8 cellular contexts compared by ENCODE assay signal in the genomic region with DNA sequence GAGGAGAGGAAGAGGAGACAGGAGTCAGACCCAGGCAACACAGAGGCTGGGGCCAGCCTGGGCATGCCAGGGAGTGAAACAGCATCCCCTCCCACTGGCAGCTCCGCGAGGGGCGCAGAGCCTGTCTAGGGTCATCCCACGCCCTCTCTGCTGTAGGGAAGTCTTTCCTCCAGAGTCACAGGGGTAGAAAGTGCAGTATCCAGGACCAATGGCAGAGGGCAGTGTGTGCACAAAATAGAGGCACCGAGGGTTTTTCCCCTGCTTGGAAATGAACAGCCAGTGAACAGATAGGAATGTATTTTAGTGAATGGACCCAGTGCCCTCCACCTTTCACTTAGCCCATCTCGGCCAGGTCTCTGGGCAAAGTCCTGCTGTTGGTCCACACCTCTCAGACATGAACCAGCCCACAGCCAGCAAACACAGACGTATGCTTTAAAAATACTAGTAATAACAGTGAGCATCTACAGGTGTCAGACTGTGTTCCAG. TPM values are rescaled to one million over a fixed set of nuclear protein-coding genes. Genes with fewer than 3 reads are reported as not detected.
DNase-seq lines count a peak whose midpoint lies in the region; ATAC-seq and TF ChIP-seq lines count a peak whose summit lies in the region.

No MANE protein-coding gene starts in this region.

- H3K4me3 ChIP-seq in HFF-Myc (replicated peaks; ENCODE audit: low read depth, low read length): no peak overlapping the region

- H3K27me3 Mint-ChIP-seq in CD14-positive monocyte (ENCODE audit: low read depth in 3 of 3) (peaks cover 2 to 6% (median 5%) of the 10 kb centered on the region in 3 donors), mesothelial cell of epicardium (ENCODE audit: low read depth) (peaks cover 5% of the 10 kb centered on the region)

- H3K9me3 Mint-ChIP-seq in CD14-positive monocyte: no peaks in the 10 kb centered on the region
- H3K9me3 Mint-ChIP-seq in mesothelial cell of epicardium: no peaks in the 10 kb centered on the region

- H3K4me3 Mint-ChIP-seq in CD14-positive monocyte (no peak overlapping the region), mesothelial cell of epicardium (no peak overlapping the region)

- no peak for DNase-seq in CD14-positive monocyte (ENCODE audit: low spot score)
- peak; percentile 35 for DNase-seq in HFF-Myc (ENCODE audit: extremely low read depth, low read depth)
- peak; percentile 54 for DNase-seq in NCI-H774 (lab: John Stamatoyannopoulos, UW)
- peak; percentile 35 for DNase-seq in activated CD8-positive, alpha-beta memory T cell treated with anti-CD3 and anti-CD28 coated beads, Interleukin-2, amount 50 U/mL, for 1 hour (ENCODE audit: extremely low read depth)
- peak; percentile 58 for DNase-seq in epidermal melanocyte (ENCODE audit: insufficient read length, low spot score)
- peak in 1 of 2 experiments; percentile 68 for DNase-seq in mesothelial cell of epicardium (ENCODE audit: low spot score in 2 of 2, unreplicated experiment in 2 of 2)
- DNase-seq in stimulated activated CD8-positive, alpha-beta memory T cell treated with anti-CD3 and anti-CD28 coated beads, Interleukin-4, amount 100 ng/mL, for 4 hours (ENCODE audit: low read depth in 2 of 2, low spot score in 1 of 2): peak; percentile 23 to 52

- TF ChIP-seq CTCF in CD14-positive monocyte (IDR thresholded peaks at IDR 0.05) (peak; percentile 46), HFF-Myc (IDR thresholded peaks at IDR 0.05; ENCODE audit: low read depth, low read length, missing control alignments) (peak; percentile 67), mesothelial cell of epicardium (IDR thresholded peaks at IDR 0.05; ENCODE audit: unreplicated experiment) (peak; percentile 54)

- intact Hi-C loops in CD14-positive monocyte (cut with micrococcal nuclease): loop anchor here in 1 of 2 donors (5.0 kb wide), 1 partner anchor 294 kb away; no protein-coding TSS in a partner anchor

- ATAC-seq in GM21717 (IDR thresholded peaks at IDR 0.05; ENCODE audit: unreplicated experiment): no peak

- H3K27ac Mint-ChIP-seq in CD14-positive monocyte (no peak overlapping the region), mesothelial cell of epicardium (no peak overlapping the region)

- H3K36me3 Mint-ChIP-seq in CD14-positive monocyte (no peaks in the 10 kb centered on the region), mesothelial cell of epicardium (no peaks in the 10 kb centered on the region)

- H3K4me1 Mint-ChIP-seq in CD14-positive monocyte: no peaks in the 10 kb centered on the region
- peaks cover 16% of the 10 kb centered on the region for H3K4me1 Mint-ChIP-seq in mesothelial cell of epicardium

RNA-seq across cellular contexts. Expression of gene KRT74, which starts 9.4 kb away (rescaled TPM):
- not detected for polyA plus RNA-seq in CD14-positive monocyte
- total RNA-seq in mesothelial cell of epicardium: not detected in 3 replicates

RNA-seq across cellular contexts. Expression of gene KRT72, which starts 18.2 kb away (rescaled TPM):
- not detected for polyA plus RNA-seq in CD14-positive monocyte
- not detected in 3 replicates for total RNA-seq in mesothelial cell of epicardium

RNA-seq across cellular contexts. Expression of gene KRT71, which starts 30.1 kb away (rescaled TPM):
- not detected for polyA plus RNA-seq in CD14-positive monocyte
- not detected in 3 replicates for total RNA-seq in mesothelial cell of epicardium

RNA-seq across cellular contexts. Expression of gene KRT73, which starts 35.3 kb away (rescaled TPM):
- polyA plus RNA-seq in CD14-positive monocyte: not detected
- not detected in 3 replicates for total RNA-seq in mesothelial cell of epicardium
